Comparison of ENCODE assay signal across 8 cellular contexts in genomic region chr9:114806571-114806970, GRCh38. TPM values are rescaled to one million over a fixed set of nuclear protein-coding genes. Genes with fewer than 3 reads are reported as not detected.
DNase-seq lines count a peak whose midpoint lies in the region; ATAC-seq and TF ChIP-seq lines count a peak whose summit lies in the region.

No MANE protein-coding gene starts in this region.

- peaks cover 53% of the 10 kb centered on the region for H3K27me3 ChIP-seq in endodermal cell (ENCODE audit: control insufficient read depth, insufficient read depth, low read length, poor library complexity, severe bottlenecking)

- H3K9me3 Mint-ChIP-seq in CD14-positive monocyte (peaks cover 0 to 3% (median 0%) of the 10 kb centered on the region in 7 donors), endodermal cell (no peaks in the 10 kb centered on the region)
- no peaks in the 10 kb centered on the region for H3K9me3 Mint-ChIP-seq in naive thymus-derived CD8-positive, alpha-beta T cell

- no peak overlapping the region for H3K4me3 ChIP-seq in endodermal cell (ENCODE audit: low read length)

- H3K36me3 Mint-ChIP-seq in CD14-positive monocyte (peaks cover 0 to 11% of the 10 kb centered on the region in 2 donors), endodermal cell (ENCODE audit: low read depth) (no peaks in the 10 kb centered on the region)
- H3K36me3 Mint-ChIP-seq in naive thymus-derived CD8-positive, alpha-beta T cell = no peaks in the 10 kb centered on the region

- intact Hi-C loops in CD14-positive monocyte (cut with micrococcal nuclease) = loop anchor here (1.0 to 10.0 kb wide), 2 partner anchors 9 to 88 kb away; no protein-coding TSS in a partner anchor

- POLR2A ChIA-PET in naive thymus-derived CD8-positive, alpha-beta T cell (lab: Charles Lee) = interaction anchor here (1.0 kb wide), 1 partner anchor 14 kb away, joined by 3 read pairs; no protein-coding TSS in a partner anchor

- H3K4me3 Mint-ChIP-seq in CD14-positive monocyte (peak overlapping the region in 1 of 2 donors; percentile 89), endodermal cell (no peak overlapping the region)
- peak overlapping the region in 5 of 10 donors; percentile 52 to 73 (median 62) for H3K4me3 Mint-ChIP-seq in naive thymus-derived CD8-positive, alpha-beta T cell

- 88 to 90% methylated on average over 2 of the region's 2 CpGs for WGBS in endodermal cell (ENCODE audit: insufficient coverage in 1 of 2, insufficient read length in 1 of 2), 2 experiments

- H3K27ac ChIP-seq in endodermal cell (ENCODE audit: low read depth, low read length) = no peak overlapping the region

- H3K36me3 ChIP-seq in endodermal cell (ENCODE audit: control insufficient read depth, insufficient read depth, low read length) = no peaks in the 10 kb centered on the region

- peaks cover 23% of the 10 kb centered on the region for H3K4me1 ChIP-seq in endodermal cell (ENCODE audit: control insufficient read depth, insufficient read depth, low read length)

- DNase-seq in CD14-positive monocyte (ENCODE audit: low spot score) (no peak), endodermal cell (no peak), MV-4-11 (lab: John Stamatoyannopoulos, UW) (no peak)
- no peak for DNase-seq in activated effector memory CD4-positive, alpha-beta T cell treated with anti-CD3 and anti-CD28 coated beads, Interleukin-2, amount 50 U/mL, for 16 hours
- DNase-seq in stimulated activated naive CD4-positive, alpha-beta T cell (lab: John Stamatoyannopoulos, UW) = no peak
- no peak for DNase-seq in naive thymus-derived CD8-positive, alpha-beta T cell

- peaks cover 2 to 3% (median 3%) of the 10 kb centered on the region in 3 donors for H3K27me3 Mint-ChIP-seq in CD14-positive monocyte (ENCODE audit: low read depth in 3 of 3)
- peaks cover 68% of the 10 kb centered on the region for H3K27me3 Mint-ChIP-seq in endodermal cell (ENCODE audit: insufficient read depth)
- H3K27me3 Mint-ChIP-seq in naive thymus-derived CD8-positive, alpha-beta T cell = peaks cover 0 to 4% (median 0%) of the 10 kb centered on the region in 5 donors

- H3K4me1 Mint-ChIP-seq in CD14-positive monocyte (peaks cover 42% of the 10 kb centered on the region), endodermal cell (peaks cover 34% of the 10 kb centered on the region)
- H3K4me1 Mint-ChIP-seq in naive thymus-derived CD8-positive, alpha-beta T cell = peaks cover 17 to 34% (median 22%) of the 10 kb centered on the region in 4 donors

- H3K27ac Mint-ChIP-seq in CD14-positive monocyte (peak overlapping the region; percentile 82 to 96 (median 92)), endodermal cell (peak overlapping the region; percentile 24)
- peak overlapping the region in 3 of 10 donors; percentile 47 to 71 (median 49) for H3K27ac Mint-ChIP-seq in naive thymus-derived CD8-positive, alpha-beta T cell

- H3K9ac ChIP-seq in endodermal cell (ENCODE audit: extremely low read depth, low read length, poor library complexity, severe bottlenecking) = no peak overlapping the region

- H3K9me3 ChIP-seq in endodermal cell (ENCODE audit: control insufficient read depth, low read length) = no peaks in the 10 kb centered on the region

- ATAC-seq in GM21360 (IDR thresholded peaks at IDR 0.05; ENCODE audit: unreplicated experiment) (peak; percentile 17), HG03354 (IDR thresholded peaks at IDR 0.05; ENCODE audit: poor library complexity, severe bottlenecking, unreplicated experiment) (peak; percentile 65)
- ATAC-seq in naive thymus-derived CD8-positive, alpha-beta T cell = no peak

- TF ChIP-seq CTCF in CD14-positive monocyte (IDR thresholded peaks at IDR 0.05) (no peak), endodermal cell (conservative IDR thresholded peaks at IDR 0.05) (no peak)

RNA-seq across cellular contexts. Expression of gene TNFSF15, which starts 0.7 kb away (rescaled TPM):
- under 1 TPM; 0.07 to 0.11 TPM for polyA plus RNA-seq in CD14-positive monocyte
- not detected for total RNA-seq in endodermal cell
- polyA plus RNA-seq in endodermal cell (2013, experiment 1 of 2) = 0.11 TPM
- 0.12 TPM for polyA plus RNA-seq in endodermal cell (2013, experiment 2 of 2)
- not detected for total RNA-seq in naive thymus-derived CD8-positive, alpha-beta T cell
- polyA plus RNA-seq in naive thymus-derived CD8-positive, alpha-beta T cell = not detected

Comparison
In these comparisons a context has a peak if more than half of its experiments do, and no peak if none do; other contexts are left out.
1. ATAC-seq: peak in GM21360 (single experiment) and HG03354 (single experiment); none in naive thymus-derived CD8-positive, alpha-beta T cell (0 of 2).